Comparison of ENCODE assay signal across 39 cellular contexts in genomic region chr3:39806820-39807219, GRCh38. TPM values are rescaled to one million over a fixed set of nuclear protein-coding genes. Genes with fewer than 3 reads are reported as not detected.
"Had no signal": no experiment of that assay in that cellular context is flagged by ENCODE, and none has a peak within 500 bp of the region (broad histone marks: within the 10 kb centered on the region; RNA-seq: fewer than 3 reads in every experiment).

No MANE protein-coding gene starts in this region.

- H3K27me3 ChIP-seq: body of pancreas had no signal

- H3K9me3 ChIP-seq: adrenal gland, body of pancreas had no signal

- DNase-seq: activated B cell treated with CpG ODN at 0.5 μM for 24 hours; activated CD4-positive, alpha-beta memory T cell treated with anti-CD3 and anti-CD28 coated beads for 36 hours; activated CD4-positive, alpha-beta T cell treated with anti-CD3 and anti-CD28 coated beads for 4 hours; activated CD4-positive, alpha-beta T cell treated with anti-CD3 and anti-CD28 coated beads, Interleukin-2, amount 10 ng/mL, durations not matched to agents 24 days and 14 days; activated CD4-positive, alpha-beta T cell treated with anti-CD3 and anti-CD28 coated beads, Interleukin-2, amount 50 U/mL, for 1 hour; activated CD4-positive, alpha-beta T cell treated with anti-CD3 and anti-CD28 coated beads, Interleukin-2, amount 50 U/mL, for 4 hours; activated CD4-positive, CD25-positive, alpha-beta regulatory T cell treated with anti-CD3 and anti-CD28 coated beads, Interleukin-2, amount 50 U/mL, for 72 hours; activated CD8-positive, alpha-beta memory T cell treated with anti-CD3 and anti-CD28 coated beads, Interleukin-2, amount 50 U/mL, for 4 hours; activated CD8-positive, alpha-beta T cell treated with anti-CD3 and anti-CD28 coated beads for 36 hours; activated effector memory CD4-positive, alpha-beta T cell treated with anti-CD3 and anti-CD28 coated beads, Interleukin-2, amount 50 U/mL, for 16 hours; activated naive CD4-positive, alpha-beta T cell treated with anti-CD3 and anti-CD28 coated beads, Interleukin-2, amount 10 ng/mL, durations not matched to agents 7 days and 5 days; activated naive CD4-positive, alpha-beta T cell treated with Interleukin-2 at 50 U/mL for 16 hours; activated naive CD8-positive, alpha-beta T cell treated with anti-CD3 and anti-CD28 coated beads, Interleukin-2, amount 10 ng/mL, durations not matched to agents 7 days and 5 days; activated naive CD8-positive, alpha-beta T cell treated with anti-CD3 and anti-CD28 coated beads, Interleukin-2, amount 50 U/mL, for 24 hours; activated T-cell treated with anti-CD3 and anti-CD28 coated beads for 4 hours; activated T-cell treated with anti-CD3 and anti-CD28 coated beads, Interleukin-2, amount 50 U/mL, for 1 hour; activated T-cell treated with anti-CD3 and anti-CD28 coated beads, Interleukin-2, amount 50 U/mL, for 4 hours; activated T-cell treated with anti-CD3 and anti-CD28 coated beads, Interleukin-2, amount 50 U/mL, for 72 hours; adrenal gland; amniotic stem cell; aorta; body of pancreas; caudate nucleus; cerebellar nuclear complex; SW 1271; T-helper 1 cell; T-helper 2 cell; T-helper 9 cell had no signal

- ATAC-seq: activated CD8-positive, alpha-beta T cell treated with anti-CD3 and anti-CD28 coated beads for 36 hours; activated naive CD8-positive, alpha-beta T cell treated with anti-CD3 and anti-CD28 coated beads, Interleukin-2, amount 50 U/mL, for 24 hours; activated T-cell treated with anti-CD3 and anti-CD28 coated beads, Interleukin-2, amount 50 U/mL, for 4 hours; activated T-cell treated with anti-CD3 and anti-CD28 coated beads, Interleukin-2, amount 50 U/mL, for 72 hours; activated T-helper 17 cell treated with anti-CD3 and anti-CD28 coated beads, Interleukin-2, amount 50 U/mL, for 72 hours; body of pancreas had no signal

- H3K9me3 Mint-ChIP-seq: activated CD4-positive, alpha-beta memory T cell treated with anti-CD3 and anti-CD28 coated beads for 36 hours; activated naive CD4-positive, alpha-beta T cell treated with anti-CD3 and anti-CD28 coated beads, Interleukin-2, amount 10 ng/mL, durations not matched to agents 7 days and 5 days; activated T-helper 17 cell treated with anti-CD3 and anti-CD28 coated beads, Interleukin-2, amount 50 U/mL, for 72 hours had no signal

- H3K27ac Mint-ChIP-seq: activated B cell treated with CpG ODN at 0.5 μM for 24 hours; activated CD4-positive, alpha-beta memory T cell treated with anti-CD3 and anti-CD28 coated beads for 36 hours; activated CD4-positive, alpha-beta T cell treated with anti-CD3 and anti-CD28 coated beads, Interleukin-2, amount 10 ng/mL, durations not matched to agents 24 days and 14 days; activated CD8-positive, alpha-beta T cell treated with anti-CD3 and anti-CD28 coated beads for 36 hours; activated naive CD4-positive, alpha-beta T cell treated with anti-CD3 and anti-CD28 coated beads, Interleukin-2, amount 10 ng/mL, durations not matched to agents 7 days and 5 days; activated naive CD4-positive, alpha-beta T cell treated with anti-CD3 and anti-CD28 coated beads, Interleukin-2, amount 50 U/mL, for 24 hours; activated naive CD8-positive, alpha-beta T cell; activated naive CD8-positive, alpha-beta T cell treated with anti-CD3 and anti-CD28 coated beads, Interleukin-2, amount 10 ng/mL, durations not matched to agents 7 days and 5 days; activated naive CD8-positive, alpha-beta T cell treated with anti-CD3 and anti-CD28 coated beads, Interleukin-2, amount 50 U/mL, for 24 hours; activated T-cell treated with anti-CD3 and anti-CD28 coated beads, Interleukin-2, amount 50 U/mL, for 72 hours; activated T-helper 1 cell treated with anti-CD3 and anti-CD28 coated beads, Interleukin-12 subunit alpha, Interleukin-12 subunit beta, Interleukin-2, Interleukin-4 antibody, amounts not matched to agents 30 ng/mL and 10 ng/mL and 1 ng/mL, durations not matched to agents 14 hours and 24 hours and 36 hours; activated T-helper 17 cell treated with anti-CD3 and anti-CD28 coated beads, Interleukin-2, amount 50 U/mL, for 72 hours; T-helper 1 cell treated with Interleukin-12 subunit alpha and Interleukin-12 subunit beta and Interleukin-4 antibody, amounts not matched to agents 30 μg/mL and 1 μg/mL, for 36 hours; T-helper 2 cell treated with Interferon-gamma antibody and Interleukin-4, amounts not matched to agents 5 μg/mL and 100 μg/mL, for 36 hours had no signal

- H3K36me3 Mint-ChIP-seq: activated CD4-positive, alpha-beta memory T cell treated with anti-CD3 and anti-CD28 coated beads for 36 hours; activated naive CD8-positive, alpha-beta T cell; activated naive CD8-positive, alpha-beta T cell treated with anti-CD3 and anti-CD28 coated beads, Interleukin-2, amount 10 ng/mL, durations not matched to agents 7 days and 5 days had no signal

- H3K27ac ChIP-seq: adrenal gland, body of pancreas, cardiac muscle cell, VCaP had no signal

- H3K4me3 ChIP-seq: adrenal gland, body of pancreas, cardiac muscle cell had no signal

- H3K4me3 Mint-ChIP-seq: activated B cell treated with CpG ODN at 0.5 μM for 24 hours; activated CD4-positive, alpha-beta memory T cell treated with anti-CD3 and anti-CD28 coated beads for 36 hours; activated CD4-positive, alpha-beta T cell treated with anti-CD3 and anti-CD28 coated beads, Interleukin-2, amount 10 ng/mL, durations not matched to agents 24 days and 14 days; activated CD8-positive, alpha-beta T cell treated with anti-CD3 and anti-CD28 coated beads for 36 hours; activated naive CD4-positive, alpha-beta T cell treated with anti-CD3 and anti-CD28 coated beads, Interleukin-2, amount 10 ng/mL, durations not matched to agents 7 days and 5 days; activated naive CD4-positive, alpha-beta T cell treated with anti-CD3 and anti-CD28 coated beads, Interleukin-2, amount 50 U/mL, for 24 hours; activated naive CD8-positive, alpha-beta T cell; activated naive CD8-positive, alpha-beta T cell treated with anti-CD3 and anti-CD28 coated beads, Interleukin-2, amount 10 ng/mL, durations not matched to agents 7 days and 5 days; activated naive CD8-positive, alpha-beta T cell treated with anti-CD3 and anti-CD28 coated beads, Interleukin-2, amount 50 U/mL, for 24 hours; activated T-cell treated with anti-CD3 and anti-CD28 coated beads, Interleukin-2, amount 50 U/mL, for 4 hours; activated T-cell treated with anti-CD3 and anti-CD28 coated beads, Interleukin-2, amount 50 U/mL, for 72 hours; activated T-helper 1 cell treated with anti-CD3 and anti-CD28 coated beads, Interleukin-12 subunit alpha, Interleukin-12 subunit beta, Interleukin-2, Interleukin-4 antibody, amounts not matched to agents 30 ng/mL and 10 ng/mL and 1 ng/mL, durations not matched to agents 14 hours and 24 hours and 36 hours; activated T-helper 17 cell treated with anti-CD3 and anti-CD28 coated beads, Interleukin-2, amount 50 U/mL, for 72 hours; central memory CD8-positive, alpha-beta T cell; T-helper 1 cell treated with Interleukin-12 subunit alpha and Interleukin-12 subunit beta and Interleukin-4 antibody, amounts not matched to agents 30 μg/mL and 1 μg/mL, for 36 hours; T-helper 2 cell treated with Interferon-gamma antibody and Interleukin-4, amounts not matched to agents 5 μg/mL and 100 μg/mL, for 36 hours had no signal

- H3K36me3 ChIP-seq: adrenal gland, cardiac muscle cell had no signal

RNA-seq across cellular contexts. Expression of gene MYRIP, which starts 2.6 kb away (rescaled TPM):
- total RNA-seq: activated CD4-positive, alpha-beta memory T cell treated with anti-CD3 and anti-CD28 coated beads for 36 hours; activated CD4-positive, alpha-beta T cell treated with anti-CD3 and anti-CD28 coated beads, Interleukin-2, amount 10 ng/mL, durations not matched to agents 24 days and 14 days; activated CD8-positive, alpha-beta memory T cell treated with anti-CD3 and anti-CD28 coated beads for 36 hours; activated CD8-positive, alpha-beta T cell treated with anti-CD3 and anti-CD28 coated beads for 36 hours; activated naive CD8-positive, alpha-beta T cell treated with anti-CD3 and anti-CD28 coated beads, Interleukin-2, amount 10 ng/mL, durations not matched to agents 7 days and 5 days; activated T-cell treated with anti-CD3 and anti-CD28 coated beads, Interleukin-2, amount 50 U/mL, for 4 hours; activated T-cell treated with anti-CD3 and anti-CD28 coated beads, Interleukin-2, amount 50 U/mL, for 72 hours; activated T-helper 1 cell treated with anti-CD3 and anti-CD28 coated beads, Interleukin-12 subunit alpha, Interleukin-12 subunit beta, Interleukin-2, Interleukin-4 antibody, amounts not matched to agents 30 ng/mL and 10 ng/mL and 1 ng/mL, durations not matched to agents 14 hours and 24 hours and 36 hours; activated T-helper 17 cell treated with anti-CD3 and anti-CD28 coated beads, Interleukin-2, amount 50 U/mL, for 72 hours; bronchial epithelial cell had no signal
